ENCODE assay signal across 2 cellular contexts in genomic region chr5:175477440-175477839, GRCh38.
TF ChIP-seq lines count a peak whose summit lies in the region.

No MANE protein-coding gene starts in this region.

TF ChIP-seq in HCT116, 20 proteins besides CTCF, POLR2A, EP300 and RAD21 (continued from another document):
- TF ChIP-seq REST (IDR thresholded peaks at IDR 0.05; ENCODE audit: low read depth) (no peak), ATF3 (IDR thresholded peaks at IDR 0.05) (no peak)

TF ChIP-seq in neural cell, 6 proteins besides CTCF, POLR2A, EP300 and RAD21 (continued from another document):
- TF ChIP-seq REST (IDR thresholded peaks at IDR 0.05; ENCODE audit: borderline replicate concordance) (no peak), TAF1 (IDR thresholded peaks at IDR 0.05; ENCODE audit: low read depth) (no peak), SMC3 (conservative IDR thresholded peaks at IDR 0.05; ENCODE audit: poor library complexity) (no peak)
